Comparison of ENCODE assay signal across 2 cellular contexts in the genomic region with DNA sequence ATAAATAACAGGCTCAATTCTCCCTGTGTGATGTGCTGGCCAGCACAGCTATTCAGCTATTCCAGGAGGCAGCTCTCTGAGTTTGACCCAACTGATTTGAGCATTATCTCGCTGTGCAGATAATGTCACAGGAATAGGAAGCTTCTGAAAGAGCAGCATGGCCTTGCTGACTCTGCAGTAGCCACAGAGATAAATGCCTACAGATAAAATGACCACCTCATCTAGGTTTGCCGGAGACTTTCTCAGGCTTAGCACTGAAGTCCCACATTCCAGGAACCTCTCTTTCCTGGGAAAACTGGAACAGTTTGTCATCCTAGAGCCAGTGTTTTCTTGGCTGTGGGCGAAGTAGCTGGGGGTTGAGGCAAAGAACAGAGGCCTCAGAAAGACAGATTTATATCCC.
TF ChIP-seq lines count a peak whose summit lies in the region.

No MANE protein-coding gene starts in this region.

TF ChIP-seq in SK-N-SH, 30 proteins besides CTCF, POLR2A, EP300 and RAD21 (continued from another document):
- TF ChIP-seq TAF1 (IDR thresholded peaks at IDR 0.05; ENCODE audit: borderline replicate concordance, low read depth, low read length), result no peak
- TF ChIP-seq, protein P1, sequence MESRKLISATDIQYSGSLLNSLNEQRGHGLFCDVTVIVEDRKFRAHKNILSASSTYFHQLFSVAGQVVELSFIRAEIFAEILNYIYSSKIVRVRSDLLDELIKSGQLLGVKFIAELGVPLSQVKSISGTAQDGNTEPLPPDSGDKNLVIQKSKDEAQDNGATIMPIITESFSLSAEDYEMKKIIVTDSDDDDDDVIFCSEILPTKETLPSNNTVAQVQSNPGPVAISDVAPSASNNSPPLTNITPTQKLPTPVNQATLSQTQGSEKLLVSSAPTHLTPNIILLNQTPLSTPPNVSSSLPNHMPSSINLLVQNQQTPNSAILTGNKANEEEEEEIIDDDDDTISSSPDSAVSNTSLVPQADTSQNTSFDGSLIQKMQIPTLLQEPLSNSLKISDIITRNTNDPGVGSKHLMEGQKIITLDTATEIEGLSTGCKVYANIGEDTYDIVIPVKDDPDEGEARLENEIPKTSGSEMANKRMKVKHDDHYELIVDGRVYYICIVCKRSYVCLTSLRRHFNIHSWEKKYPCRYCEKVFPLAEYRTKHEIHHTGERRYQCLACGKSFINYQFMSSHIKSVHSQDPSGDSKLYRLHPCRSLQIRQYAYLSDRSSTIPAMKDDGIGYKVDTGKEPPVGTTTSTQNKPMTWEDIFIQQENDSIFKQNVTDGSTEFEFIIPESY (IDR thresholded peaks at IDR 0.05; ENCODE audit: borderline replicate concordance, low read depth), result no peak
- no peak for TF ChIP-seq TEAD4 (IDR thresholded peaks at IDR 0.05; ENCODE audit: borderline replicate concordance, insufficient read depth)
- no peak for TF ChIP-seq RXRA (IDR thresholded peaks at IDR 0.05; ENCODE audit: borderline replicate concordance, low read depth)
- TF ChIP-seq RFX5 (IDR thresholded peaks at IDR 0.05; ENCODE audit: low read length), result no peak
- no peak for TF ChIP-seq GATA2 (CRISPR knock-in tag; IDR thresholded peaks at IDR 0.05)
- TF ChIP-seq TCF12 (IDR thresholded peaks at IDR 0.05), result no peak
- no peak for TF ChIP-seq FOSL2 (IDR thresholded peaks at IDR 0.05; ENCODE audit: borderline replicate concordance, low read depth)
- no peak for TF ChIP-seq MEF2A (IDR thresholded peaks at IDR 0.05; ENCODE audit: borderline replicate concordance, low read depth)
- TF ChIP-seq, protein P2, sequence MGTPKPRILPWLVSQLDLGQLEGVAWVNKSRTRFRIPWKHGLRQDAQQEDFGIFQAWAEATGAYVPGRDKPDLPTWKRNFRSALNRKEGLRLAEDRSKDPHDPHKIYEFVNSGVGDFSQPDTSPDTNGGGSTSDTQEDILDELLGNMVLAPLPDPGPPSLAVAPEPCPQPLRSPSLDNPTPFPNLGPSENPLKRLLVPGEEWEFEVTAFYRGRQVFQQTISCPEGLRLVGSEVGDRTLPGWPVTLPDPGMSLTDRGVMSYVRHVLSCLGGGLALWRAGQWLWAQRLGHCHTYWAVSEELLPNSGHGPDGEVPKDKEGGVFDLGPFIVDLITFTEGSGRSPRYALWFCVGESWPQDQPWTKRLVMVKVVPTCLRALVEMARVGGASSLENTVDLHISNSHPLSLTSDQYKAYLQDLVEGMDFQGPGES (IDR thresholded peaks at IDR 0.05; ENCODE audit: low read depth, low read length), result no peak
- no peak for TF ChIP-seq GABPA (IDR thresholded peaks at IDR 0.05; ENCODE audit: low read depth)

TF ChIP-seq in SK-N-SH treated with all-trans-retinoic acid at 6 μM for 48 hours, 23 proteins besides CTCF, POLR2A, EP300 and RAD21 (continued from another document):
- TF ChIP-seq BACH2 (CRISPR knock-in tag; IDR thresholded peaks at IDR 0.05; ENCODE audit: borderline replicate concordance) (no peak), ISL1 (CRISPR knock-in tag; IDR thresholded peaks at IDR 0.05) (no peak), OSR1 (CRISPR knock-in tag; IDR thresholded peaks at IDR 0.05) (no peak), PPARA (CRISPR knock-in tag; IDR thresholded peaks at IDR 0.05; ENCODE audit: borderline replicate concordance) (no peak)
- TF ChIP-seq, protein P3, sequence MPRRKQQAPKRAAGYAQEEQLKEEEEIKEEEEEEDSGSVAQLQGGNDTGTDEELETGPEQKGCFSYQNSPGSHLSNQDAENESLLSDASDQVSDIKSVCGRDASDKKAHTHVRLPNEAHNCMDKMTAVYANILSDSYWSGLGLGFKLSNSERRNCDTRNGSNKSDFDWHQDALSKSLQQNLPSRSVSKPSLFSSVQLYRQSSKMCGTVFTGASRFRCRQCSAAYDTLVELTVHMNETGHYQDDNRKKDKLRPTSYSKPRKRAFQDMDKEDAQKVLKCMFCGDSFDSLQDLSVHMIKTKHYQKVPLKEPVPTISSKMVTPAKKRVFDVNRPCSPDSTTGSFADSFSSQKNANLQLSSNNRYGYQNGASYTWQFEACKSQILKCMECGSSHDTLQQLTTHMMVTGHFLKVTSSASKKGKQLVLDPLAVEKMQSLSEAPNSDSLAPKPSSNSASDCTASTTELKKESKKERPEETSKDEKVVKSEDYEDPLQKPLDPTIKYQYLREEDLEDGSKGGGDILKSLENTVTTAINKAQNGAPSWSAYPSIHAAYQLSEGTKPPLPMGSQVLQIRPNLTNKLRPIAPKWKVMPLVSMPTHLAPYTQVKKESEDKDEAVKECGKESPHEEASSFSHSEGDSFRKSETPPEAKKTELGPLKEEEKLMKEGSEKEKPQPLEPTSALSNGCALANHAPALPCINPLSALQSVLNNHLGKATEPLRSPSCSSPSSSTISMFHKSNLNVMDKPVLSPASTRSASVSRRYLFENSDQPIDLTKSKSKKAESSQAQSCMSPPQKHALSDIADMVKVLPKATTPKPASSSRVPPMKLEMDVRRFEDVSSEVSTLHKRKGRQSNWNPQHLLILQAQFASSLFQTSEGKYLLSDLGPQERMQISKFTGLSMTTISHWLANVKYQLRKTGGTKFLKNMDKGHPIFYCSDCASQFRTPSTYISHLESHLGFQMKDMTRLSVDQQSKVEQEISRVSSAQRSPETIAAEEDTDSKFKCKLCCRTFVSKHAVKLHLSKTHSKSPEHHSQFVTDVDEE (CRISPR knock-in tag; IDR thresholded peaks at IDR 0.05), result no peak
- TF ChIP-seq, protein P4, sequence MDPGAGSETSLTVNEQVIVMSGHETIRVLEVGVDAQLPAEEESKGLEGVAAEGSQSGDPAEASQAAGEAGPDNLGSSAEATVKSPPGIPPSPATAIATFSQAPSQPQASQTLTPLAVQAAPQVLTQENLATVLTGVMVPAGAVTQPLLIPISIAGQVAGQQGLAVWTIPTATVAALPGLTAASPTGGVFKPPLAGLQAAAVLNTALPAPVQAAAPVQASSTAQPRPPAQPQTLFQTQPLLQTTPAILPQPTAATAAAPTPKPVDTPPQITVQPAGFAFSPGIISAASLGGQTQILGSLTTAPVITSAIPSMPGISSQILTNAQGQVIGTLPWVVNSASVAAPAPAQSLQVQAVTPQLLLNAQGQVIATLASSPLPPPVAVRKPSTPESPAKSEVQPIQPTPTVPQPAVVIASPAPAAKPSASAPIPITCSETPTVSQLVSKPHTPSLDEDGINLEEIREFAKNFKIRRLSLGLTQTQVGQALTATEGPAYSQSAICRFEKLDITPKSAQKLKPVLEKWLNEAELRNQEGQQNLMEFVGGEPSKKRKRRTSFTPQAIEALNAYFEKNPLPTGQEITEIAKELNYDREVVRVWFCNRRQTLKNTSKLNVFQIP (CRISPR knock-in tag; IDR thresholded peaks at IDR 0.05; ENCODE audit: borderline replicate concordance, low read depth), result no peak
